In the genomic region with DNA sequence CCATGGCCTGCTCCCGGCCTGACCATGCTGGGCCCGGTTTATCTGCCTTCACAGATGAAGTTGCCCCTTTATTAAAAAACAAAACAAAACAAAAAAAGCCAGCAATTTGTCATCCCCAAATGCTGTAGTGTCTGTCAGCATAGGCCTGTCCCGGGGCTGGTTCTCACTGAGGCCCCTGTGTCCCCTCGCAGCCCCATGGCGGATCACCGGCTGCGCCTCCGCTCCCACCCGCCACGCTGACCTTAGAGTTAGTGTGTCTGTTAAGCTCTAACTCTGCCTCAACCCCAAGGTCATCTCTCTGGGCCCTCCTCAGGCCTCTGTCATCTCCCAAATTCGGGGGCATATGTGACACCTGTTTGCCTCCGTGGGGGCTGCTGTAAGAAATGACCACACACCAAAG, we compare ENCODE assay signal across 13 cellular contexts. TPM values are rescaled to one million over a fixed set of nuclear protein-coding genes. Genes with fewer than 3 reads are reported as not detected.
DNase-seq lines count a peak whose midpoint lies in the region; ATAC-seq, FAIRE-seq and TF ChIP-seq lines count a peak whose summit lies in the region.
"Had no signal": no experiment of that assay in that cellular context is flagged by ENCODE, and none has a peak within 500 bp of the region (broad histone marks: within the 10 kb centered on the region; RNA-seq: fewer than 3 reads in every experiment).

No MANE protein-coding gene starts in this region.

- no peak for FAIRE-seq in pancreas (lab: Jason Lieb, UNC)
- FAIRE-seq: TTC549 had no signal

- no peaks in the 10 kb centered on the region for H3K9me3 Mint-ChIP-seq in stimulated activated naive CD8-positive, alpha-beta T cell treated with anti-CD3 and anti-CD28 coated beads, Interleukin-15, amount 100 ng/mL, for 72 hours
- H3K9me3 Mint-ChIP-seq in effector memory CD8-positive, alpha-beta T cell = no peaks in the 10 kb centered on the region
- H3K9me3 Mint-ChIP-seq: CD8-positive, alpha-beta T cell had no signal

- H3K4me3 Mint-ChIP-seq in stimulated activated naive CD8-positive, alpha-beta T cell treated with anti-CD3 and anti-CD28 coated beads, Interleukin-15, amount 100 ng/mL, for 72 hours = peak overlapping the region in 1 of 2 donors; percentile 18
- peak overlapping the region; percentile 10 to 33 for H3K4me3 Mint-ChIP-seq in effector memory CD8-positive, alpha-beta T cell

- H3K27ac Mint-ChIP-seq in stimulated activated naive CD8-positive, alpha-beta T cell treated with anti-CD3 and anti-CD28 coated beads, Interleukin-15, amount 100 ng/mL, for 72 hours = peak overlapping the region; percentile 57 to 59
- peak overlapping the region in 1 of 2 donors; percentile 52 for H3K27ac Mint-ChIP-seq in effector memory CD8-positive, alpha-beta T cell

- H3K4me1 ChIP-seq in pancreas = peaks cover 4 to 12% (median 6%) of the 10 kb centered on the region in 3 donors

- intact Hi-C loops in pancreas (cut with DNase I) = no loop called here

- DNase-seq in stimulated activated naive CD8-positive, alpha-beta T cell treated with anti-CD3 and anti-CD28 coated beads, Interleukin-15, amount 100 ng/mL, for 72 hours = no peak
- no peak for DNase-seq in stimulated activated naive CD8-positive, alpha-beta T cell treated with anti-CD3 and anti-CD28 coated beads, Interleukin-15, Interleukin-2, amounts not matched to agents 100 U/mL and 50 U/mL, for 24 hours
- DNase-seq in effector memory CD8-positive, alpha-beta T cell = no peak
- DNase-seq in pancreas (no peak), GM13976 (ENCODE audit: low spot score) (no peak), NCI-H2081 treated with DMSO at 0.1 percent for 48 hours (lab: John Stamatoyannopoulos, UW) (no peak), NCI-H82 (lab: John Stamatoyannopoulos, UW) (no peak)
- DNase-seq: CD8-positive, alpha-beta T cell; GM23248; mesendoderm; NCI-H2081 had no signal

- 87 to 88% methylated on average over 12 of the region's 12 CpGs for WGBS in pancreas, 2 donors

- in situ Hi-C loops in GM13976 (cut with MboI; ENCODE audit: low sequenced_read_pairs, unreplicated experiment) = loop anchor here (25.0 kb wide), 1 partner anchor 134 kb away; a partner anchor contains a TSS

- ATAC-seq in stimulated activated naive CD8-positive, alpha-beta T cell treated with anti-CD3 and anti-CD28 coated beads, Interleukin-15, amount 100 ng/mL, for 72 hours = no peak
- ATAC-seq in stimulated activated naive CD8-positive, alpha-beta T cell treated with anti-CD3 and anti-CD28 coated beads, Interleukin-15, Interleukin-2, amounts not matched to agents 100 U/mL and 50 U/mL, for 24 hours = no peak
- ATAC-seq in effector memory CD8-positive, alpha-beta T cell (replicated peaks) = no peak
- ATAC-seq in pancreas (no peak), HG03520 (IDR thresholded peaks at IDR 0.05; ENCODE audit: unreplicated experiment) (no peak)
- ATAC-seq: CD8-positive, alpha-beta T cell had no signal

- H3K27me3 Mint-ChIP-seq in stimulated activated naive CD8-positive, alpha-beta T cell treated with anti-CD3 and anti-CD28 coated beads, Interleukin-15, amount 100 ng/mL, for 72 hours = no peaks in the 10 kb centered on the region
- no peaks in the 10 kb centered on the region for H3K27me3 Mint-ChIP-seq in effector memory CD8-positive, alpha-beta T cell

- H3K27me3 ChIP-seq in pancreas = no peaks in the 10 kb centered on the region

- H3K4me3 ChIP-seq in pancreas = no peak overlapping the region

- peaks cover 60% of the 10 kb centered on the region for H3K4me1 Mint-ChIP-seq in stimulated activated naive CD8-positive, alpha-beta T cell treated with anti-CD3 and anti-CD28 coated beads, Interleukin-15, amount 100 ng/mL, for 72 hours
- H3K4me1 Mint-ChIP-seq in effector memory CD8-positive, alpha-beta T cell (ENCODE audit: low read depth in 2 of 2) = peaks cover 18 to 20% of the 10 kb centered on the region in 2 donors

- no peaks in the 10 kb centered on the region for H3K36me3 ChIP-seq in pancreas

- TF ChIP-seq CTCF in pancreas (IDR thresholded peaks at IDR 0.05) = no peak
- no peak for TF ChIP-seq CTCF in GM13976 (IDR thresholded peaks at IDR 0.05; ENCODE audit: borderline replicate concordance, control extremely low read depth, extremely low read depth, insufficient read depth, missing control alignments)

- peak overlapping the region; percentile 81 to 92 (median 88) for H3K27ac ChIP-seq in pancreas

- H3K9me3 ChIP-seq in pancreas = no peaks in the 10 kb centered on the region

- H3K36me3 Mint-ChIP-seq in effector memory CD8-positive, alpha-beta T cell (ENCODE audit: insufficient read depth) = peaks cover 6% of the 10 kb centered on the region
- H3K36me3 Mint-ChIP-seq: CD8-positive, alpha-beta T cell had no signal

RNA-seq across cellular contexts. Expression of a gene that starts 11.1 kb away (rescaled TPM):
- total RNA-seq in pancreas = 1 to 10 TPM; 1.2 to 5.1 (median 1.8) TPM
- 10 to 100 TPM in 1 of 2 donors, 1 to 10 TPM in 1; 7.4 to 15.9 TPM for polyA plus RNA-seq in pancreas

RNA-seq across cellular contexts. Expression of a gene that starts 55.3 kb away (rescaled TPM):
- total RNA-seq in pancreas = under 1 TPM in 4 of 6 donors, not detected in 2; 0.04 to 0.12 (median 0.09) TPM
- polyA plus RNA-seq in pancreas = under 1 TPM; 0.02 to 0.15 TPM
- total RNA-seq: CD8-positive, alpha-beta T cell; GM23248 had no signal
- polyA plus RNA-seq: GM23248 had no signal
